19 cellular contexts compared by ENCODE assay signal in genomic region chr9:114524401-114524800, GRCh38.
"Had no signal": no experiment of that assay in that cellular context is flagged by ENCODE, and none has a peak within 500 bp of the region (broad histone marks: within the 10 kb centered on the region; RNA-seq: fewer than 3 reads in every experiment).

No MANE protein-coding gene starts in this region.

- ATAC-seq: activated CD4-positive, CD25-positive, alpha-beta regulatory T cell treated with anti-CD3 and anti-CD28 coated beads, Interleukin-2, amount 50 U/mL, for 24 hours; activated naive CD8-positive, alpha-beta T cell treated with anti-CD3 and anti-CD28 coated beads, Interleukin-2, amount 50 U/mL, for 24 hours; activated T-helper 17 cell treated with anti-CD3 and anti-CD28 coated beads, Interleukin-2, amount 50 U/mL, for 72 hours; body of pancreas; left lobe of liver; natural killer cell treated with Interleukin-12 subunit alpha and Interleukin-12 subunit beta and Interleukin-15 and Interleukin-18, amount 100 ng/mL, for 72 hours; T-cell had no signal

- DNase-seq: activated naive CD4-positive, alpha-beta T cell treated with Interleukin-2 at 50 U/mL for 16 hours; activated naive CD8-positive, alpha-beta T cell treated with anti-CD3 and anti-CD28 coated beads, Interleukin-2, amount 50 U/mL, for 24 hours; body of pancreas; cortex of kidney; effector CD4-positive, alpha-beta T cell; occipital lobe; SHP77; SK-N-SH; stimulated activated CD4-positive, alpha-beta T cell treated with anti-CD3 and anti-CD28 coated beads, Interleukin-15, amount 100 ng/mL, for 24 hours; stimulated activated CD4-positive, alpha-beta T cell treated with anti-CD3 and anti-CD28 coated beads, Interleukin-4, amount 100 ng/mL, for 1 hour; stimulated activated naive CD4-positive, alpha-beta T cell; T-cell; T1000; trophoblast cell had no signal

- H3K4me1 Mint-ChIP-seq: activated naive CD8-positive, alpha-beta T cell treated with anti-CD3 and anti-CD28 coated beads, Interleukin-2, amount 50 U/mL, for 24 hours; activated T-helper 17 cell treated with anti-CD3 and anti-CD28 coated beads, Interleukin-2, amount 50 U/mL, for 72 hours; central memory CD8-positive, alpha-beta T cell; T-cell had no signal

- H3K4me3 Mint-ChIP-seq: activated naive CD8-positive, alpha-beta T cell treated with anti-CD3 and anti-CD28 coated beads, Interleukin-2, amount 50 U/mL, for 24 hours; activated T-helper 17 cell treated with anti-CD3 and anti-CD28 coated beads, Interleukin-2, amount 50 U/mL, for 72 hours; central memory CD8-positive, alpha-beta T cell; natural killer cell treated with Interleukin-12 subunit alpha and Interleukin-12 subunit beta and Interleukin-15 and Interleukin-18, amount 100 ng/mL, for 72 hours; T-cell had no signal

- H3K27ac Mint-ChIP-seq: activated naive CD8-positive, alpha-beta T cell treated with anti-CD3 and anti-CD28 coated beads, Interleukin-2, amount 50 U/mL, for 24 hours; activated T-helper 17 cell treated with anti-CD3 and anti-CD28 coated beads, Interleukin-2, amount 50 U/mL, for 72 hours; natural killer cell treated with Interleukin-12 subunit alpha and Interleukin-12 subunit beta and Interleukin-15 and Interleukin-18, amount 100 ng/mL, for 72 hours; T-cell had no signal

- H3K9me3 Mint-ChIP-seq: activated naive CD8-positive, alpha-beta T cell treated with anti-CD3 and anti-CD28 coated beads, Interleukin-2, amount 50 U/mL, for 24 hours; activated T-helper 17 cell treated with anti-CD3 and anti-CD28 coated beads, Interleukin-2, amount 50 U/mL, for 72 hours; central memory CD8-positive, alpha-beta T cell; natural killer cell treated with Interleukin-12 subunit alpha and Interleukin-12 subunit beta and Interleukin-15 and Interleukin-18, amount 100 ng/mL, for 72 hours; T-cell had no signal

- H3K36me3 Mint-ChIP-seq: natural killer cell treated with Interleukin-12 subunit alpha and Interleukin-12 subunit beta and Interleukin-15 and Interleukin-18, amount 100 ng/mL, for 72 hours; T-cell had no signal
